In genomic region chr19:48121909-48122371, GRCh38 we compare ENCODE assay signal across 12 cellular contexts. TPM values are rescaled to one million over a fixed set of nuclear protein-coding genes. Genes with fewer than 3 reads are reported as not detected.
DNase-seq lines count a peak whose midpoint lies in the region; ATAC-seq and FAIRE-seq lines count a peak whose summit lies in the region.
"Had no signal": no experiment of that assay in that cellular context is flagged by ENCODE, and none has a peak within 500 bp of the region (broad histone marks: within the 10 kb centered on the region; RNA-seq: fewer than 3 reads in every experiment).

No MANE protein-coding gene starts in this region.

- peaks cover 38% of the 10 kb centered on the region for H3K4me1 ChIP-seq in BLaER1

- H3K27me3 ChIP-seq in BLaER1, result no peaks in the 10 kb centered on the region

- H3K27ac ChIP-seq in BLaER1, result peak overlapping the region; percentile 75

- no peaks in the 10 kb centered on the region for H3K27me3 Mint-ChIP-seq in activated naive CD8-positive, alpha-beta T cell treated with anti-CD3 and anti-CD28 coated beads, Interleukin-2, amount 10 ng/mL, durations not matched to agents 7 days and 5 days

- FAIRE-seq in GM19239 (lab: Jason Lieb, UNC), result peak; percentile 42

- no peak for ATAC-seq in activated naive CD8-positive, alpha-beta T cell treated with anti-CD3 and anti-CD28 coated beads, Interleukin-2, amount 10 ng/mL, durations not matched to agents 7 days and 5 days (ENCODE audit: low read depth)
- ATAC-seq in left lobe of liver (peak; percentile 51), GM19452 (IDR thresholded peaks at IDR 0.05; ENCODE audit: unreplicated experiment) (no peak), GM18873 (IDR thresholded peaks at IDR 0.05; ENCODE audit: low FRiP score, unreplicated experiment) (no peak), HG03159 (IDR thresholded peaks at IDR 0.05; ENCODE audit: unreplicated experiment) (no peak)

- no peak overlapping the region for H3K4me3 ChIP-seq in BLaER1
- H3K4me3 ChIP-seq: lung had no signal

- H3K9me3 ChIP-seq in BLaER1, result peaks cover 5% of the 10 kb centered on the region; the same call in 1 of the 2 replicates

- H3K9ac ChIP-seq in BLaER1, result peak overlapping the region; percentile 65

- peak; percentile 36 for DNase-seq in GM19239 (ENCODE audit: insufficient read length, low spot score)
- no peak for DNase-seq in activated naive CD8-positive, alpha-beta T cell treated with anti-CD3 and anti-CD28 coated beads, Interleukin-2, amount 10 ng/mL, durations not matched to agents 7 days and 5 days
- no peak for DNase-seq in left lobe of liver (ENCODE audit: low spot score)
- DNase-seq in activated CD8-positive, alpha-beta memory T cell treated with anti-CD3 and anti-CD28 coated beads, Interleukin-2, amount 50 U/mL, for 48 hours, result no peak
- DNase-seq: activated CD4-positive, alpha-beta T cell treated with anti-CD3 and anti-CD28 coated beads for 1 hour; DND-41; NCI-H748 treated with DMSO at 0.1 percent for 48 hours had no signal

- H3K4me3 Mint-ChIP-seq in activated naive CD8-positive, alpha-beta T cell treated with anti-CD3 and anti-CD28 coated beads, Interleukin-2, amount 10 ng/mL, durations not matched to agents 7 days and 5 days, result no peak overlapping the region

- peaks cover 12% of the 10 kb centered on the region for H3K4me1 Mint-ChIP-seq in activated naive CD8-positive, alpha-beta T cell treated with anti-CD3 and anti-CD28 coated beads, Interleukin-2, amount 10 ng/mL, durations not matched to agents 7 days and 5 days

- no peaks in the 10 kb centered on the region for H3K9me3 Mint-ChIP-seq in activated naive CD8-positive, alpha-beta T cell treated with anti-CD3 and anti-CD28 coated beads, Interleukin-2, amount 10 ng/mL, durations not matched to agents 7 days and 5 days

- H3K36me3 ChIP-seq in BLaER1, result peaks cover 97% of the 10 kb centered on the region

- H3K27ac Mint-ChIP-seq in activated naive CD8-positive, alpha-beta T cell treated with anti-CD3 and anti-CD28 coated beads, Interleukin-2, amount 10 ng/mL, durations not matched to agents 7 days and 5 days, result peak overlapping the region; percentile 77

- H3K36me3 Mint-ChIP-seq in activated naive CD8-positive, alpha-beta T cell treated with anti-CD3 and anti-CD28 coated beads, Interleukin-2, amount 10 ng/mL, durations not matched to agents 7 days and 5 days, result peaks cover 40% of the 10 kb centered on the region

- H3K4me2 ChIP-seq in BLaER1, result peak overlapping the region; percentile 64

- POLR2A ChIA-PET in activated naive CD8-positive, alpha-beta T cell treated with anti-CD3 and anti-CD28 coated beads, Interleukin-2, amount 10 ng/mL, durations not matched to agents 7 days and 5 days (lab: Charles Lee), result no interaction called here

- H4K20me1 ChIP-seq in BLaER1, result no peaks in the 10 kb centered on the region

RNA-seq across cellular contexts. Expression of gene PLA2G4C, which starts 11.3 kb away (rescaled TPM):
- under 1 TPM; 0.65 to 0.72 TPM for total RNA-seq in activated naive CD8-positive, alpha-beta T cell treated with anti-CD3 and anti-CD28 coated beads, Interleukin-2, amount 10 ng/mL, durations not matched to agents 7 days and 5 days
- total RNA-seq in left lobe of liver, result 4.5 TPM

RNA-seq across cellular contexts. Expression of gene LIG1, which starts 48.2 kb away (rescaled TPM):
- 100 to 1,000 TPM; 158 to 168 TPM for total RNA-seq in activated naive CD8-positive, alpha-beta T cell treated with anti-CD3 and anti-CD28 coated beads, Interleukin-2, amount 10 ng/mL, durations not matched to agents 7 days and 5 days
- total RNA-seq in left lobe of liver, result 9.8 TPM

RNA-seq across cellular contexts. Expression of gene ZSWIM9, which starts 48.5 kb away (rescaled TPM):
- 10 to 100 TPM; 10.2 to 13.3 TPM for total RNA-seq in activated naive CD8-positive, alpha-beta T cell treated with anti-CD3 and anti-CD28 coated beads, Interleukin-2, amount 10 ng/mL, durations not matched to agents 7 days and 5 days
- total RNA-seq in left lobe of liver, result 3.2 TPM

Comparison
In these comparisons a context has a peak if more than half of its experiments do, and no peak if none do; other contexts are left out.
1. RNA of gene LIG1, which starts 48.2 kb away (total RNA-seq): 158 to 168 TPM in activated naive CD8-positive, alpha-beta T cell treated with anti-CD3 and anti-CD28 coated beads, Interleukin-2, amount 10 ng/mL, durations not matched to agents 7 days and 5 days; 9.8 TPM in left lobe of liver (single experiment); every median in the first group is over 10 times any median in the second.